4 cellular contexts compared by ENCODE assay signal in the genomic region with DNA sequence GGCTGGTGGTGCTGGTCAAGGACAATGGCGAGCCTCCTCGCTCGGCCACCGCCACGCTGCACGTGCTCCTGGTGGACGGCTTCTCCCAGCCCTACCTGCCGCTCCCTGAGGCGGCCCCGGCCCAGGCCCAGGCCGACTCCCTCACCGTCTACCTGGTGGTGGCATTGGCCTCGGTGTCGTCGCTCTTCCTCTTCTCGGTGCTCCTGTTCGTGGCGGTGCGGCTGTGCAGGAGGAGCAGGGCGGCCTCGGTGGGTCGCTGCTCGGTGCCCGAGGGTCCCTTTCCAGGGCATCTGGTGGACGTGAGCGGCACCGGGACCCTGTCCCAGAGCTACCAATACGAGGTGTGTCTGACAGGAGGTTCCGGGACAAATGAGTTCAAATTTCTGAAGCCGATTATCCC. TPM values are rescaled to one million over a fixed set of nuclear protein-coding genes. Genes with fewer than 3 reads are reported as not detected.
"Had no signal": no experiment of that assay in that cellular context is flagged by ENCODE, and none has a peak within 500 bp of the region (broad histone marks: within the 10 kb centered on the region; RNA-seq: fewer than 3 reads in every experiment).

No MANE protein-coding gene starts in this region.

RNA-seq across cellular contexts. Expression of gene PCDHB14, which starts 2.3 kb away (rescaled TPM):
- total RNA-seq: naive thymus-derived CD4-positive, alpha-beta T cell; naive thymus-derived CD8-positive, alpha-beta T cell; natural killer cell; natural killer cell treated with Interleukin-12 subunit alpha and Interleukin-12 subunit beta and Interleukin-15 and Interleukin-18, amount 100 ng/mL, for 72 hours had no signal

RNA-seq across cellular contexts. Expression of gene PCDHB13, which starts 11.7 kb away (rescaled TPM):
- total RNA-seq: naive thymus-derived CD8-positive, alpha-beta T cell; natural killer cell had no signal

RNA-seq across cellular contexts. Expression of gene PCDHB12, which starts 16.9 kb away (rescaled TPM):
- total RNA-seq: naive thymus-derived CD4-positive, alpha-beta T cell; naive thymus-derived CD8-positive, alpha-beta T cell; natural killer cell; natural killer cell treated with Interleukin-12 subunit alpha and Interleukin-12 subunit beta and Interleukin-15 and Interleukin-18, amount 100 ng/mL, for 72 hours had no signal

RNA-seq across cellular contexts. Expression of gene PCDHB15, which starts 19.8 kb away (rescaled TPM):
- total RNA-seq: naive thymus-derived CD8-positive, alpha-beta T cell; natural killer cell; natural killer cell treated with Interleukin-12 subunit alpha and Interleukin-12 subunit beta and Interleukin-15 and Interleukin-18, amount 100 ng/mL, for 72 hours had no signal

RNA-seq across cellular contexts. Expression of gene PCDHB11, which starts 26.0 kb away (rescaled TPM):
- total RNA-seq: naive thymus-derived CD4-positive, alpha-beta T cell; naive thymus-derived CD8-positive, alpha-beta T cell; natural killer cell; natural killer cell treated with Interleukin-12 subunit alpha and Interleukin-12 subunit beta and Interleukin-15 and Interleukin-18, amount 100 ng/mL, for 72 hours had no signal
